In the genomic region with DNA sequence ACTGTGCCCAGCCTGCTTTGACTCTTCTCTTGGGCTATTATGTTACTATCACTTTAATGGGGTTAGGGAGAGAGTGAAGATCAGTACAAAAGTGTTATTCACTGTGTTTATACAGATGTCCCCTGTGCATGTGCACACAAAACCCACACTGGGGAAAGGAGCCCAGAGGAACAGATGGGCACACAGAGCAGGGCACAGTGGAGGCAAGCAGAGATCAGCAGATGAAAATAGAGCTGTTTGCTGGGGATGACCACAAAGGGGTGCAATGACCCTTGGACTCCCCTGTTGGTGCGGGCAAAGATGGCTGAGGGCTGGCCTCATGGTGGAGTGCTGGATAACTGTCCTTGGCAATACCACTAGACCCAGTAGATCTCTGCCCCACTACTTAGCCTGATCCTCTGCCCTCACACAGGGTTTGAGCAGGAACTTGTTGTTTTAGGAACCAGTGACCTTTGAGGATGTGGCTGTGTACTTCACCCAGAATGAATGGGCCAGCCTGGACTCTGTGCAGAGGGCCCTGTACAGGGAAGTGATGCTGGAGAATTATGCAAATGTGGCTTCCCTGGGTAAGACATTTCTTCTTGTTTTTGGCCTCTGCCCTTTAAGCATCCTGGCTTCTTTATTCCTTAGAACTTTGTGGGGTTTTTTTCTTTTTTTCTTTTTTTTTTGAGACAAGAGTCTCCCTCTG, we compare ENCODE assay signal across 24 cellular contexts.
"Had no signal": no experiment of that assay in that cellular context is flagged by ENCODE, and none has a peak within 500 bp of the region (broad histone marks: within the 10 kb centered on the region; RNA-seq: fewer than 3 reads in every experiment).

No MANE protein-coding gene starts in this region.

- H3K4me3 Mint-ChIP-seq: activated CD4-positive, alpha-beta memory T cell treated with anti-CD3 and anti-CD28 coated beads, Interleukin-2, amount 10 ng/mL, durations not matched to agents 7 days and 5 days; activated CD4-positive, alpha-beta T cell treated with anti-CD3 and anti-CD28 coated beads for 36 hours; activated naive CD4-positive, alpha-beta T cell treated with anti-CD3 and anti-CD28 coated beads for 36 hours; activated naive CD8-positive, alpha-beta T cell; activated T-helper 17 cell treated with anti-CD3 and anti-CD28 coated beads, Interleukin-2, amount 50 U/mL, for 72 hours had no signal

- DNase-seq: activated CD4-positive, alpha-beta memory T cell treated with anti-CD3 and anti-CD28 coated beads, Interleukin-2, amount 10 ng/mL, durations not matched to agents 7 days and 5 days; activated CD4-positive, alpha-beta T cell treated with anti-CD3 and anti-CD28 coated beads for 36 hours; activated CD4-positive, alpha-beta T cell treated with anti-CD3 and anti-CD28 coated beads, Interleukin-2, amount 50 U/mL, for 1 hour; activated gamma-delta T cell; activated naive CD4-positive, alpha-beta T cell treated with anti-CD3 and anti-CD28 coated beads for 36 hours; activated T-cell treated with anti-CD3 and anti-CD28 coated beads for 4 hours; activated T-cell treated with anti-CD3 and anti-CD28 coated beads, Interleukin-2, amount 50 U/mL, for 48 hours; brain microvascular endothelial cell; Kasumi-1; KBM-7; NCI-H1048; NCI-H1417; NCI-H1930; NCI-H2107; NCI-H2171 treated with DMSO at 0.1 percent for 48 hours; NCI-H226; NCI-H526; NCI-H82; SIG-M5; T-helper 1 cell had no signal

- H3K9me3 Mint-ChIP-seq: activated CD4-positive, alpha-beta memory T cell treated with anti-CD3 and anti-CD28 coated beads, Interleukin-2, amount 10 ng/mL, durations not matched to agents 7 days and 5 days; activated naive CD4-positive, alpha-beta T cell treated with anti-CD3 and anti-CD28 coated beads for 36 hours; activated T-helper 17 cell treated with anti-CD3 and anti-CD28 coated beads, Interleukin-2, amount 50 U/mL, for 72 hours had no signal

- H3K27ac ChIP-seq: brain microvascular endothelial cell, cardiac muscle cell, VCaP had no signal

- H3K27me3 Mint-ChIP-seq: activated CD4-positive, alpha-beta memory T cell treated with anti-CD3 and anti-CD28 coated beads, Interleukin-2, amount 10 ng/mL, durations not matched to agents 7 days and 5 days; activated CD4-positive, alpha-beta T cell treated with anti-CD3 and anti-CD28 coated beads for 36 hours; activated naive CD8-positive, alpha-beta T cell; activated T-helper 17 cell treated with anti-CD3 and anti-CD28 coated beads, Interleukin-2, amount 50 U/mL, for 72 hours had no signal

- H3K27ac Mint-ChIP-seq: activated CD4-positive, alpha-beta memory T cell treated with anti-CD3 and anti-CD28 coated beads, Interleukin-2, amount 10 ng/mL, durations not matched to agents 7 days and 5 days; activated CD4-positive, alpha-beta T cell treated with anti-CD3 and anti-CD28 coated beads for 36 hours; activated naive CD4-positive, alpha-beta T cell treated with anti-CD3 and anti-CD28 coated beads for 36 hours; activated naive CD8-positive, alpha-beta T cell; activated T-helper 17 cell treated with anti-CD3 and anti-CD28 coated beads, Interleukin-2, amount 50 U/mL, for 72 hours had no signal

- ATAC-seq: activated CD4-positive, alpha-beta T cell treated with anti-CD3 and anti-CD28 coated beads for 36 hours; activated T-helper 17 cell treated with anti-CD3 and anti-CD28 coated beads, Interleukin-2, amount 50 U/mL, for 72 hours had no signal
